Comparison of ENCODE assay signal across 1 cellular context in the genomic region with DNA sequence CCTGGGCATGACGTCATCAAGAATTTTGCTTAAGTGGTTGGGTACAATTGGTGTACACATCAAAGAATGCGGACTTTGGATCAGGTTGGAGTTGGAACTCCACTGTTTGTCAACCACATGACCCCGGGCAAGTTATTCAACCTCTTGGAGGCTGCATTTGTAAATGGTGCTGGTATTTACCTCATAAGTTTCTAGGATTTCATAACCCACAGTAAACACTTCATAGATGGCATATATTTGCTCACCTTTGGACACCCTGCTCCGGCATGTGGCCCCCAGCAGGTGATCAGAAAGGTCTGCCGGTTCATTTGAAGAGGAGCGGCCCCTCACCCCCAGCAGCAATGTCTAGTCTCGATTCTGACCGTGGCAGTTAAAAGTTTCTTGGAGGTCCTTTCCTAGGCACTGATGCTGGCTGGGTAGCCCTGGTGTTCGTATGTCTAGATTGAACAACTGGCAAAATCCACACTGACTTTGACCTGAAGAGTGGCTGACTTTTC.
TF ChIP-seq lines count a peak whose summit lies in the region.

No MANE protein-coding gene starts in this region.

TF ChIP-seq in GM12878, 131 proteins besides CTCF, POLR2A, EP300 and RAD21 (continued from another document):
- TF ChIP-seq, protein P1, sequence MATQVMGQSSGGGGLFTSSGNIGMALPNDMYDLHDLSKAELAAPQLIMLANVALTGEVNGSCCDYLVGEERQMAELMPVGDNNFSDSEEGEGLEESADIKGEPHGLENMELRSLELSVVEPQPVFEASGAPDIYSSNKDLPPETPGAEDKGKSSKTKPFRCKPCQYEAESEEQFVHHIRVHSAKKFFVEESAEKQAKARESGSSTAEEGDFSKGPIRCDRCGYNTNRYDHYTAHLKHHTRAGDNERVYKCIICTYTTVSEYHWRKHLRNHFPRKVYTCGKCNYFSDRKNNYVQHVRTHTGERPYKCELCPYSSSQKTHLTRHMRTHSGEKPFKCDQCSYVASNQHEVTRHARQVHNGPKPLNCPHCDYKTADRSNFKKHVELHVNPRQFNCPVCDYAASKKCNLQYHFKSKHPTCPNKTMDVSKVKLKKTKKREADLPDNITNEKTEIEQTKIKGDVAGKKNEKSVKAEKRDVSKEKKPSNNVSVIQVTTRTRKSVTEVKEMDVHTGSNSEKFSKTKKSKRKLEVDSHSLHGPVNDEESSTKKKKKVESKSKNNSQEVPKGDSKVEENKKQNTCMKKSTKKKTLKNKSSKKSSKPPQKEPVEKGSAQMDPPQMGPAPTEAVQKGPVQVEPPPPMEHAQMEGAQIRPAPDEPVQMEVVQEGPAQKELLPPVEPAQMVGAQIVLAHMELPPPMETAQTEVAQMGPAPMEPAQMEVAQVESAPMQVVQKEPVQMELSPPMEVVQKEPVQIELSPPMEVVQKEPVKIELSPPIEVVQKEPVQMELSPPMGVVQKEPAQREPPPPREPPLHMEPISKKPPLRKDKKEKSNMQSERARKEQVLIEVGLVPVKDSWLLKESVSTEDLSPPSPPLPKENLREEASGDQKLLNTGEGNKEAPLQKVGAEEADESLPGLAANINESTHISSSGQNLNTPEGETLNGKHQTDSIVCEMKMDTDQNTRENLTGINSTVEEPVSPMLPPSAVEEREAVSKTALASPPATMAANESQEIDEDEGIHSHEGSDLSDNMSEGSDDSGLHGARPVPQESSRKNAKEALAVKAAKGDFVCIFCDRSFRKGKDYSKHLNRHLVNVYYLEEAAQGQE (IDR thresholded peaks at IDR 0.05; ENCODE audit: low read depth, low read length): no peak
- TF ChIP-seq, protein P2, sequence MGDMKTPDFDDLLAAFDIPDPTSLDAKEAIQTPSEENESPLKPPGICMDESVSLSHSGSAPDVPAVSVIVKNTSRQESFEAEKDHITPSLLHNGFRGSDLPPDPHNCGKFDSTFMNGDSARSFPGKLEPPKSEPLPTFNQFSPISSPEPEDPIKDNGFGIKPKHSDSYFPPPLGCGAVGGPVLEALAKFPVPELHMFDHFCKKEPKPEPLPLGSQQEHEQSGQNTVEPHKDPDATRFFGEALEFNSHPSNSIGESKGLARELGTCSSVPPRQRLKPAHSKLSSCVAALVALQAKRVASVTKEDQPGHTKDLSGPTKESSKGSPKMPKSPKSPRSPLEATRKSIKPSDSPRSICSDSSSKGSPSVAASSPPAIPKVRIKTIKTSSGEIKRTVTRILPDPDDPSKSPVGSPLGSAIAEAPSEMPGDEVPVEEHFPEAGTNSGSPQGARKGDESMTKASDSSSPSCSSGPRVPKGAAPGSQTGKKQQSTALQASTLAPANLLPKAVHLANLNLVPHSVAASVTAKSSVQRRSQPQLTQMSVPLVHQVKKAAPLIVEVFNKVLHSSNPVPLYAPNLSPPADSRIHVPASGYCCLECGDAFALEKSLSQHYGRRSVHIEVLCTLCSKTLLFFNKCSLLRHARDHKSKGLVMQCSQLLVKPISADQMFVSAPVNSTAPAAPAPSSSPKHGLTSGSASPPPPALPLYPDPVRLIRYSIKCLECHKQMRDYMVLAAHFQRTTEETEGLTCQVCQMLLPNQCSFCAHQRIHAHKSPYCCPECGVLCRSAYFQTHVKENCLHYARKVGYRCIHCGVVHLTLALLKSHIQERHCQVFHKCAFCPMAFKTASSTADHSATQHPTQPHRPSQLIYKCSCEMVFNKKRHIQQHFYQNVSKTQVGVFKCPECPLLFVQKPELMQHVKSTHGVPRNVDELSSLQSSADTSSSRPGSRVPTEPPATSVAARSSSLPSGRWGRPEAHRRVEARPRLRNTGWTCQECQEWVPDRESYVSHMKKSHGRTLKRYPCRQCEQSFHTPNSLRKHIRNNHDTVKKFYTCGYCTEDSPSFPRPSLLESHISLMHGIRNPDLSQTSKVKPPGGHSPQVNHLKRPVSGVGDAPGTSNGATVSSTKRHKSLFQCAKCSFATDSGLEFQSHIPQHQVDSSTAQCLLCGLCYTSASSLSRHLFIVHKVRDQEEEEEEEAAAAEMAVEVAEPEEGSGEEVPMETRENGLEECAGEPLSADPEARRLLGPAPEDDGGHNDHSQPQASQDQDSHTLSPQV (IDR thresholded peaks at IDR 0.05): no peak
- TF ChIP-seq, protein P3, sequence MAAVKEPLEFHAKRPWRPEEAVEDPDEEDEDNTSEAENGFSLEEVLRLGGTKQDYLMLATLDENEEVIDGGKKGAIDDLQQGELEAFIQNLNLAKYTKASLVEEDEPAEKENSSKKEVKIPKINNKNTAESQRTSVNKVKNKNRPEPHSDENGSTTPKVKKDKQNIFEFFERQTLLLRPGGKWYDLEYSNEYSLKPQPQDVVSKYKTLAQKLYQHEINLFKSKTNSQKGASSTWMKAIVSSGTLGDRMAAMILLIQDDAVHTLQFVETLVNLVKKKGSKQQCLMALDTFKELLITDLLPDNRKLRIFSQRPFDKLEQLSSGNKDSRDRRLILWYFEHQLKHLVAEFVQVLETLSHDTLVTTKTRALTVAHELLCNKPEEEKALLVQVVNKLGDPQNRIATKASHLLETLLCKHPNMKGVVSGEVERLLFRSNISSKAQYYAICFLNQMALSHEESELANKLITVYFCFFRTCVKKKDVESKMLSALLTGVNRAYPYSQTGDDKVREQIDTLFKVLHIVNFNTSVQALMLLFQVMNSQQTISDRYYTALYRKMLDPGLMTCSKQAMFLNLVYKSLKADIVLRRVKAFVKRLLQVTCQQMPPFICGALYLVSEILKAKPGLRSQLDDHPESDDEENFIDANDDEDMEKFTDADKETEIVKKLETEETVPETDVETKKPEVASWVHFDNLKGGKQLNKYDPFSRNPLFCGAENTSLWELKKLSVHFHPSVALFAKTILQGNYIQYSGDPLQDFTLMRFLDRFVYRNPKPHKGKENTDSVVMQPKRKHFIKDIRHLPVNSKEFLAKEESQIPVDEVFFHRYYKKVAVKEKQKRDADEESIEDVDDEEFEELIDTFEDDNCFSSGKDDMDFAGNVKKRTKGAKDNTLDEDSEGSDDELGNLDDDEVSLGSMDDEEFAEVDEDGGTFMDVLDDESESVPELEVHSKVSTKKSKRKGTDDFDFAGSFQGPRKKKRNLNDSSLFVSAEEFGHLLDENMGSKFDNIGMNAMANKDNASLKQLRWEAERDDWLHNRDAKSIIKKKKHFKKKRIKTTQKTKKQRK (IDR thresholded peaks at IDR 0.05; ENCODE audit: low read depth, low read length): no peak
